8 cellular contexts compared by ENCODE assay signal in genomic region chr20:2873010-2873746, GRCh38.
DNase-seq lines count a peak whose midpoint lies in the region; ATAC-seq and TF ChIP-seq lines count a peak whose summit lies in the region.

Gene PTPRA, plus strand, starts transcription at chr20:2873481. Its CDS starts 90,797 bp downstream, at chr20:2964278.

- peaks cover 41% of the 10 kb centered on the region for H3K79me2 ChIP-seq in ACC112 (ENCODE audit: control insufficient read depth, insufficient read depth, low read length, unreplicated experiment)

- no peaks in the 10 kb centered on the region for H3K9me3 ChIP-seq in iPS-20b (ENCODE audit: insufficient read depth, low read depth, low read length)

- no peaks in the 10 kb centered on the region for H3K27me3 ChIP-seq in ACC112 (ENCODE audit: insufficient read depth, low read length)
- peaks cover 33% of the 10 kb centered on the region for H3K27me3 ChIP-seq in iPS-20b (ENCODE audit: insufficient read depth, low read length)

- peak within 1 kb of the TSS; percentile 98 for H3K4me3 ChIP-seq in ACC112 (ENCODE audit: low read depth, low read length)
- peak within 1 kb of the TSS; percentile 92 for H3K4me3 ChIP-seq in iPS-20b (ENCODE audit: low read length)
- H3K4me3 ChIP-seq in skin epidermis = peak within 1 kb of the TSS; percentile 74 to 98 (median 85)

- DNase-seq in NCI-H2171 treated with DMSO at 0.1 percent for 48 hours (lab: John Stamatoyannopoulos, UW) = peak; percentile 94
- DNase-seq in T47D (ENCODE audit: low read depth in 1 of 2, low spot score in 1 of 2) = peak; percentile 87 to 93

- no peaks in the 10 kb centered on the region for H3K36me3 ChIP-seq in ACC112 (ENCODE audit: insufficient read depth, low read length)
- no peaks in the 10 kb centered on the region for H3K36me3 ChIP-seq in iPS-20b (ENCODE audit: insufficient read depth, low read depth, low read length)

- H3K4me1 ChIP-seq in ACC112 (ENCODE audit: control insufficient read depth, insufficient read depth, low read length, unreplicated experiment) (peaks cover 31% of the 10 kb centered on the region), iPS-20b (ENCODE audit: insufficient read depth, low read length) (peaks cover 5% of the 10 kb centered on the region; the same call in 1 of the 2 replicates)

- peak within 1 kb of the TSS; percentile 90 for H2AFZ ChIP-seq in ACC112 (ENCODE audit: low read length, unreplicated experiment)

- 0 out of 2 replicates have a peak, but pooled peaks have one; percentile 1 for TF ChIP-seq CTCF in VCaP (conservative IDR thresholded peaks at IDR 0.05)

- peak within 1 kb of the TSS; percentile 88; the same call in 1 of the 2 replicates for H3K9ac ChIP-seq in iPS-20b (ENCODE audit: low read depth, low read length)

- in situ Hi-C loops in T47D (cut with HindIII; ENCODE audit: low pct_unique_long_range_greater_than_20kb, low sequenced_read_pairs) = no loop called here

- H3K27ac ChIP-seq in ACC112 (ENCODE audit: low read depth, low read length) (no peak within 1 kb of the TSS; the same call in 1 of the 2 replicates), VCaP (peak within 1 kb of the TSS; percentile 90), iPS-20b (ENCODE audit: low read length) (peak within 1 kb of the TSS; percentile 67), skin epidermis (peak within 1 kb of the TSS; percentile 63 to 96 (median 89))

- ATAC-seq in GM18868 (IDR thresholded peaks at IDR 0.05; ENCODE audit: unreplicated experiment) (peak; percentile 90), HG03108 (IDR thresholded peaks at IDR 0.05; ENCODE audit: unreplicated experiment) (peak; percentile 93)
